ENCODE assay signal across 30 cellular contexts in genomic region chr10:100984670-100985177, GRCh38. TPM values are rescaled to one million over a fixed set of nuclear protein-coding genes. Genes with fewer than 3 reads are reported as not detected.
A peak's percentile ranks its signal among the peaks of the same experiment; 100 is the strongest.
DNase-seq lines count a peak whose midpoint lies in the region; ATAC-seq, FAIRE-seq and TF ChIP-seq lines count a peak whose summit lies in the region.
"Had no signal": no experiment of that assay in that cellular context is flagged by ENCODE, and none has a peak within 500 bp of the region (broad histone marks: within the 10 kb centered on the region; RNA-seq: fewer than 3 reads in every experiment).

No MANE protein-coding gene starts in this region.

- no peaks in the 10 kb centered on the region for H3K27me3 Mint-ChIP-seq in activated naive CD8-positive, alpha-beta T cell treated with anti-CD3 and anti-CD28 coated beads, Interleukin-2, amount 10 ng/mL, durations not matched to agents 7 days and 5 days
- H3K27me3 Mint-ChIP-seq in activated naive CD8-positive, alpha-beta T cell treated with anti-CD3 and anti-CD28 coated beads, Interleukin-2, amount 50 U/mL, for 24 hours = no peaks in the 10 kb centered on the region
- H3K27me3 Mint-ChIP-seq in chondrocyte (ENCODE audit: low read depth) (no peaks in the 10 kb centered on the region), nephron (ENCODE audit: low read depth) (no peaks in the 10 kb centered on the region)
- no peaks in the 10 kb centered on the region for H3K27me3 Mint-ChIP-seq in activated T-helper 1 cell treated with anti-CD3 and anti-CD28 coated beads, Interleukin-12 subunit alpha, Interleukin-12 subunit beta, Interleukin-2, Interleukin-4 antibody, amounts not matched to agents 30 ng/mL and 10 ng/mL and 1 ng/mL, durations not matched to agents 14 hours and 24 hours and 36 hours (ENCODE audit: insufficient read depth)
- H3K27me3 Mint-ChIP-seq: type B pancreatic cell had no signal

- FAIRE-seq in kidney (lab: Jason Lieb, UNC) = no peak
- FAIRE-seq: colon, GM19239, K562, small intestine had no signal

- peaks cover 6% of the 10 kb centered on the region for H3K36me3 Mint-ChIP-seq in activated naive CD8-positive, alpha-beta T cell treated with anti-CD3 and anti-CD28 coated beads, Interleukin-2, amount 10 ng/mL, durations not matched to agents 7 days and 5 days
- H3K36me3 Mint-ChIP-seq in activated naive CD8-positive, alpha-beta T cell treated with anti-CD3 and anti-CD28 coated beads, Interleukin-2, amount 50 U/mL, for 24 hours (ENCODE audit: low read depth) = peaks cover 18% of the 10 kb centered on the region
- H3K36me3 Mint-ChIP-seq in chondrocyte (ENCODE audit: low read depth) (peaks cover 4% of the 10 kb centered on the region), nephron (ENCODE audit: low read depth) (peaks cover 31% of the 10 kb centered on the region)
- peaks cover 27% of the 10 kb centered on the region for H3K36me3 Mint-ChIP-seq in activated T-helper 1 cell treated with anti-CD3 and anti-CD28 coated beads, Interleukin-12 subunit alpha, Interleukin-12 subunit beta, Interleukin-2, Interleukin-4 antibody, amounts not matched to agents 30 ng/mL and 10 ng/mL and 1 ng/mL, durations not matched to agents 14 hours and 24 hours and 36 hours (ENCODE audit: low read depth)

- H3K4me1 ChIP-seq in suprapubic skin = peaks cover 35% of the 10 kb centered on the region
- peaks cover 20 to 21% of the 10 kb centered on the region in 2 donors for H3K4me1 ChIP-seq in kidney (ENCODE audit: control insufficient read depth in 1 of 2, insufficient read depth in 1 of 2, low read depth in 1 of 2, low read length in 2 of 2)

- WGBS in suprapubic skin = 67% methylated on average over 2 of the region's 2 CpGs

- H3K36me3 ChIP-seq in suprapubic skin (peaks cover 41% of the 10 kb centered on the region), kidney (ENCODE audit: control insufficient read depth in 1 of 2, insufficient read depth in 2 of 2, low read length in 2 of 2) (peaks cover 9 to 26% of the 10 kb centered on the region in 2 donors)

- H3K27ac ChIP-seq in suprapubic skin (no peak overlapping the region), kidney (ENCODE audit: low read depth in 2 of 2, low read length in 2 of 2) (no peak overlapping the region)
- H3K27ac ChIP-seq: epithelial cell of prostate had no signal

- no peak overlapping the region for H3K9ac ChIP-seq in kidney (ENCODE audit: low read length in 2 of 2)

- H3K4me1 Mint-ChIP-seq in activated naive CD8-positive, alpha-beta T cell treated with anti-CD3 and anti-CD28 coated beads, Interleukin-2, amount 10 ng/mL, durations not matched to agents 7 days and 5 days = peaks cover 12% of the 10 kb centered on the region
- peaks cover 35% of the 10 kb centered on the region for H3K4me1 Mint-ChIP-seq in activated naive CD8-positive, alpha-beta T cell treated with anti-CD3 and anti-CD28 coated beads, Interleukin-2, amount 50 U/mL, for 24 hours
- peaks cover 27% of the 10 kb centered on the region for H3K4me1 Mint-ChIP-seq in chondrocyte (ENCODE audit: low read depth)
- peaks cover 10% of the 10 kb centered on the region for H3K4me1 Mint-ChIP-seq in nephron
- H3K4me1 Mint-ChIP-seq in activated T-helper 1 cell treated with anti-CD3 and anti-CD28 coated beads, Interleukin-12 subunit alpha, Interleukin-12 subunit beta, Interleukin-2, Interleukin-4 antibody, amounts not matched to agents 30 ng/mL and 10 ng/mL and 1 ng/mL, durations not matched to agents 14 hours and 24 hours and 36 hours (ENCODE audit: low read depth) = peaks cover 15% of the 10 kb centered on the region

- peak; percentile 10 for DNase-seq in activated naive CD8-positive, alpha-beta T cell treated with anti-CD3 and anti-CD28 coated beads, Interleukin-2, amount 10 ng/mL, durations not matched to agents 7 days and 5 days
- no peak for DNase-seq in activated naive CD8-positive, alpha-beta T cell treated with anti-CD3 and anti-CD28 coated beads, Interleukin-2, amount 50 U/mL, for 24 hours
- DNase-seq in chondrocyte (ENCODE audit: low spot score) (peak; percentile 54), suprapubic skin (ENCODE audit: low spot score in 2 of 2) (peak; percentile 36 to 53), kidney (no peak)
- no peak for DNase-seq in activated T-helper 1 cell treated with anti-CD3 and anti-CD28 coated beads, Interleukin-12 subunit alpha, Interleukin-12 subunit beta, Interleukin-2, Interleukin-4 antibody, amounts not matched to agents 30 ng/mL and 10 ng/mL and 1 ng/mL, durations not matched to agents 14 hours and 24 hours and 36 hours (ENCODE audit: low spot score)
- DNase-seq: ACHN; activated CD4-positive, alpha-beta T cell treated with anti-CD3 and anti-CD28 coated beads, Interleukin-2, amount 50 U/mL, for 4 hours; activated gamma-delta T cell treated with Interleukin-2 at 50 U/mL for 16 hours; BE2C; DMS53; effector CD8-positive, alpha-beta T cell; glutamatergic neuron; H7; NCI-H1417; NCI-H2029 treated with DMSO at 0.1 percent for 48 hours; NCI-H2227 treated with DMSO at 0.1 percent for 48 hours; small intestine; stimulated activated CD4-positive, alpha-beta T cell treated with anti-CD3 and anti-CD28 coated beads, Interleukin-1b, Interleukin-23, amount 100 ng/mL, for 48 hours; stimulated activated CD8-positive, alpha-beta memory T cell treated with anti-CD3 and anti-CD28 coated beads, Interleukin-4, amount 100 ng/mL, for 48 hours; SW 1271; T-helper 9 cell had no signal

- H3K4me3 ChIP-seq in suprapubic skin (no peak overlapping the region), kidney (ENCODE audit: low read length in 2 of 2) (no peak overlapping the region)
- H3K4me3 ChIP-seq: K562 had no signal

- no peak overlapping the region for H3K4me3 Mint-ChIP-seq in activated naive CD8-positive, alpha-beta T cell treated with anti-CD3 and anti-CD28 coated beads, Interleukin-2, amount 10 ng/mL, durations not matched to agents 7 days and 5 days
- no peak overlapping the region for H3K4me3 Mint-ChIP-seq in activated naive CD8-positive, alpha-beta T cell treated with anti-CD3 and anti-CD28 coated beads, Interleukin-2, amount 50 U/mL, for 24 hours
- H3K4me3 Mint-ChIP-seq in chondrocyte (ENCODE audit: unreplicated experiment) (no peak overlapping the region), nephron (peak overlapping the region; percentile 91 to 94 (median 93))
- no peak overlapping the region for H3K4me3 Mint-ChIP-seq in activated T-helper 1 cell treated with anti-CD3 and anti-CD28 coated beads, Interleukin-12 subunit alpha, Interleukin-12 subunit beta, Interleukin-2, Interleukin-4 antibody, amounts not matched to agents 30 ng/mL and 10 ng/mL and 1 ng/mL, durations not matched to agents 14 hours and 24 hours and 36 hours

- POLR2A ChIA-PET in activated naive CD8-positive, alpha-beta T cell treated with anti-CD3 and anti-CD28 coated beads, Interleukin-2, amount 10 ng/mL, durations not matched to agents 7 days and 5 days (lab: Charles Lee) = interaction anchor here (5.1 kb wide), 1 partner anchor 13 kb away, joined by 36 read pairs; the partner anchor contains the start of gene LZTS2

- H3K9me3 Mint-ChIP-seq in activated naive CD8-positive, alpha-beta T cell treated with anti-CD3 and anti-CD28 coated beads, Interleukin-2, amount 10 ng/mL, durations not matched to agents 7 days and 5 days = no peaks in the 10 kb centered on the region
- no peaks in the 10 kb centered on the region for H3K9me3 Mint-ChIP-seq in activated naive CD8-positive, alpha-beta T cell treated with anti-CD3 and anti-CD28 coated beads, Interleukin-2, amount 50 U/mL, for 24 hours
- no peaks in the 10 kb centered on the region for H3K9me3 Mint-ChIP-seq in chondrocyte (ENCODE audit: low read depth)
- no peaks in the 10 kb centered on the region for H3K9me3 Mint-ChIP-seq in nephron
- no peaks in the 10 kb centered on the region for H3K9me3 Mint-ChIP-seq in activated T-helper 1 cell treated with anti-CD3 and anti-CD28 coated beads, Interleukin-12 subunit alpha, Interleukin-12 subunit beta, Interleukin-2, Interleukin-4 antibody, amounts not matched to agents 30 ng/mL and 10 ng/mL and 1 ng/mL, durations not matched to agents 14 hours and 24 hours and 36 hours
- H3K9me3 Mint-ChIP-seq: type B pancreatic cell had no signal

- no peak for TF ChIP-seq POLR2A in suprapubic skin (IDR thresholded peaks at IDR 0.05)

- TF ChIP-seq EP300 in suprapubic skin (IDR thresholded peaks at IDR 0.05) = no peak

- no peak for ATAC-seq in activated naive CD8-positive, alpha-beta T cell treated with anti-CD3 and anti-CD28 coated beads, Interleukin-2, amount 10 ng/mL, durations not matched to agents 7 days and 5 days (ENCODE audit: low read depth)
- ATAC-seq in activated naive CD8-positive, alpha-beta T cell treated with anti-CD3 and anti-CD28 coated beads, Interleukin-2, amount 50 U/mL, for 24 hours = no peak
- ATAC-seq in HG03571 (IDR thresholded peaks at IDR 0.05; ENCODE audit: unreplicated experiment) = no peak

- no peak overlapping the region for H3K27ac Mint-ChIP-seq in activated naive CD8-positive, alpha-beta T cell treated with anti-CD3 and anti-CD28 coated beads, Interleukin-2, amount 10 ng/mL, durations not matched to agents 7 days and 5 days
- no peak overlapping the region for H3K27ac Mint-ChIP-seq in activated naive CD8-positive, alpha-beta T cell treated with anti-CD3 and anti-CD28 coated beads, Interleukin-2, amount 50 U/mL, for 24 hours
- H3K27ac Mint-ChIP-seq in chondrocyte (ENCODE audit: unreplicated experiment) = no peak overlapping the region
- H3K27ac Mint-ChIP-seq in nephron = peak overlapping the region in 1 of 3 experiments; percentile 72
- no peak overlapping the region for H3K27ac Mint-ChIP-seq in activated T-helper 1 cell treated with anti-CD3 and anti-CD28 coated beads, Interleukin-12 subunit alpha, Interleukin-12 subunit beta, Interleukin-2, Interleukin-4 antibody, amounts not matched to agents 30 ng/mL and 10 ng/mL and 1 ng/mL, durations not matched to agents 14 hours and 24 hours and 36 hours

- no peaks in the 10 kb centered on the region for H3K27me3 ChIP-seq in suprapubic skin
- H3K27me3 ChIP-seq: BE2C had no signal

- H3K9me3 ChIP-seq in suprapubic skin (no peaks in the 10 kb centered on the region), kidney (ENCODE audit: control insufficient read depth in 1 of 2, low read length in 2 of 2) (no peaks in the 10 kb centered on the region)
- H3K9me3 ChIP-seq: BE2C had no signal

- no peak for TF ChIP-seq CTCF in chondrocyte (IDR thresholded peaks at IDR 0.05)
- no peak for TF ChIP-seq CTCF in nephron (IDR thresholded peaks at IDR 0.05; ENCODE audit: unreplicated experiment in 3 of 3)
- TF ChIP-seq CTCF in suprapubic skin (IDR thresholded peaks at IDR 0.05) = no peak
- no peak for TF ChIP-seq CTCF in kidney (IDR thresholded peaks at IDR 0.05; ENCODE audit: borderline replicate concordance, extremely low read depth, insufficient read depth)

- intact Hi-C loops in kidney (cut with DNase I) = no loop called here
- intact Hi-C loops in activated T-helper 1 cell treated with anti-CD3 and anti-CD28 coated beads, Interleukin-12 subunit alpha, Interleukin-12 subunit beta, Interleukin-2, Interleukin-4 antibody, amounts not matched to agents 30 ng/mL and 10 ng/mL and 1 ng/mL, durations not matched to agents 14 hours and 24 hours and 36 hours (cut with micrococcal nuclease) = no loop called here

RNA-seq across cellular contexts. Expression of gene MRPL43, which starts 2.6 kb away (rescaled TPM):
- total RNA-seq in activated naive CD8-positive, alpha-beta T cell treated with anti-CD3 and anti-CD28 coated beads, Interleukin-2, amount 10 ng/mL, durations not matched to agents 7 days and 5 days = 10 to 100 TPM; 55.1 to 57.1 TPM
- total RNA-seq in chondrocyte (54.0 to 74.1 TPM (median 57.3 TPM) in 3 replicates), suprapubic skin (10 to 100 TPM; 54.2 to 89.1 (median 62.7) TPM), kidney (81.5 TPM)
- polyA plus RNA-seq in kidney (ENCODE audit: insufficient read depth, low read depth, low replicate concordance) = 157 TPM
- total RNA-seq in activated T-helper 1 cell treated with anti-CD3 and anti-CD28 coated beads, Interleukin-12 subunit alpha, Interleukin-12 subunit beta, Interleukin-2, Interleukin-4 antibody, amounts not matched to agents 30 ng/mL and 10 ng/mL and 1 ng/mL, durations not matched to agents 14 hours and 24 hours and 36 hours = 61.5 and 63.2 TPM in 2 replicates

RNA-seq across cellular contexts. Expression of gene TWNK, which starts 2.6 kb away (rescaled TPM):
- 10 to 100 TPM; 10.8 to 11.0 TPM for total RNA-seq in activated naive CD8-positive, alpha-beta T cell treated with anti-CD3 and anti-CD28 coated beads, Interleukin-2, amount 10 ng/mL, durations not matched to agents 7 days and 5 days
- total RNA-seq in chondrocyte = 4.8 to 6.6 TPM (median 5.4 TPM) in 3 replicates
- total RNA-seq in suprapubic skin = 1 to 10 TPM; 7.6 to 9.0 (median 8.1) TPM
- total RNA-seq in kidney = 8.9 TPM
- polyA plus RNA-seq in kidney (ENCODE audit: insufficient read depth, low read depth, low replicate concordance) = 3.8 TPM
- total RNA-seq in activated T-helper 1 cell treated with anti-CD3 and anti-CD28 coated beads, Interleukin-12 subunit alpha, Interleukin-12 subunit beta, Interleukin-2, Interleukin-4 antibody, amounts not matched to agents 30 ng/mL and 10 ng/mL and 1 ng/mL, durations not matched to agents 14 hours and 24 hours and 36 hours = 41.1 and 42.3 TPM in 2 replicates

RNA-seq across cellular contexts. Expression of gene LZTS2, which starts 14.9 kb away (rescaled TPM):
- total RNA-seq in activated naive CD8-positive, alpha-beta T cell treated with anti-CD3 and anti-CD28 coated beads, Interleukin-2, amount 10 ng/mL, durations not matched to agents 7 days and 5 days = 10 to 100 TPM; 22.0 to 22.4 TPM
- total RNA-seq in chondrocyte (58.9 to 80.7 TPM (median 79.4 TPM) in 3 replicates), suprapubic skin (10 to 100 TPM; 51.9 to 88.8 (median 61.2) TPM), kidney (54.7 TPM)
- polyA plus RNA-seq in kidney (ENCODE audit: insufficient read depth, low read depth, low replicate concordance) = 47.3 TPM
- total RNA-seq in activated T-helper 1 cell treated with anti-CD3 and anti-CD28 coated beads, Interleukin-12 subunit alpha, Interleukin-12 subunit beta, Interleukin-2, Interleukin-4 antibody, amounts not matched to agents 30 ng/mL and 10 ng/mL and 1 ng/mL, durations not matched to agents 14 hours and 24 hours and 36 hours = 22.3 TPM in 2 replicates

RNA-seq across cellular contexts. Expression of gene SEMA4G, which starts 15.4 kb away (rescaled TPM):
- 1 to 10 TPM in 1 of 2 experiments, under 1 TPM in 1; 0.54 to 1.2 TPM for total RNA-seq in activated naive CD8-positive, alpha-beta T cell treated with anti-CD3 and anti-CD28 coated beads, Interleukin-2, amount 10 ng/mL, durations not matched to agents 7 days and 5 days
- total RNA-seq in chondrocyte (4.8 to 8.0 TPM (median 7.9 TPM) in 3 replicates), suprapubic skin (10 to 100 TPM; 19.2 to 36.3 (median 30.1) TPM), kidney (6.1 TPM)
- 23.5 TPM for polyA plus RNA-seq in kidney (ENCODE audit: insufficient read depth, low read depth, low replicate concordance)
- total RNA-seq in activated T-helper 1 cell treated with anti-CD3 and anti-CD28 coated beads, Interleukin-12 subunit alpha, Interleukin-12 subunit beta, Interleukin-2, Interleukin-4 antibody, amounts not matched to agents 30 ng/mL and 10 ng/mL and 1 ng/mL, durations not matched to agents 14 hours and 24 hours and 36 hours = 0.31 and 0.83 TPM in 2 replicates
- total RNA-seq: MCF 10A had no signal

RNA-seq across cellular contexts. Expression of gene PDZD7, which starts 46.2 kb away (rescaled TPM):
- 1 to 10 TPM; 1.1 to 1.4 TPM for total RNA-seq in activated naive CD8-positive, alpha-beta T cell treated with anti-CD3 and anti-CD28 coated beads, Interleukin-2, amount 10 ng/mL, durations not matched to agents 7 days and 5 days
- total RNA-seq in chondrocyte (1.4 to 1.8 TPM (median 1.7 TPM) in 3 replicates), suprapubic skin (1 to 10 TPM; 1.2 to 6.0 (median 1.8) TPM), kidney (1.6 TPM)
- polyA plus RNA-seq in kidney (ENCODE audit: insufficient read depth, low read depth, low replicate concordance) = 1.9 TPM
- 0.47 and 0.54 TPM in 2 replicates for total RNA-seq in activated T-helper 1 cell treated with anti-CD3 and anti-CD28 coated beads, Interleukin-12 subunit alpha, Interleukin-12 subunit beta, Interleukin-2, Interleukin-4 antibody, amounts not matched to agents 30 ng/mL and 10 ng/mL and 1 ng/mL, durations not matched to agents 14 hours and 24 hours and 36 hours

Comparison
In these comparisons a context has a peak if more than half of its experiments do, and no peak if none do; other contexts are left out.
1. DNase-seq: peak in activated naive CD8-positive, alpha-beta T cell treated with anti-CD3 and anti-CD28 coated beads, Interleukin-2, amount 10 ng/mL, durations not matched to agents 7 days and 5 days (single experiment), chondrocyte (single experiment) and suprapubic skin (2 of 2); none in activated naive CD8-positive, alpha-beta T cell treated with anti-CD3 and anti-CD28 coated beads, Interleukin-2, amount 50 U/mL, for 24 hours (single experiment), kidney (single experiment) and activated T-helper 1 cell treated with anti-CD3 and anti-CD28 coated beads, Interleukin-12 subunit alpha, Interleukin-12 subunit beta, Interleukin-2, Interleukin-4 antibody, amounts not matched to agents 30 ng/mL and 10 ng/mL and 1 ng/mL, durations not matched to agents 14 hours and 24 hours and 36 hours (single experiment).
2. H3K4me3 Mint-ChIP-seq: peak in nephron (3 of 3); none in activated naive CD8-positive, alpha-beta T cell treated with anti-CD3 and anti-CD28 coated beads, Interleukin-2, amount 10 ng/mL, durations not matched to agents 7 days and 5 days (single experiment), activated naive CD8-positive, alpha-beta T cell treated with anti-CD3 and anti-CD28 coated beads, Interleukin-2, amount 50 U/mL, for 24 hours (single experiment), chondrocyte (single experiment) and activated T-helper 1 cell treated with anti-CD3 and anti-CD28 coated beads, Interleukin-12 subunit alpha, Interleukin-12 subunit beta, Interleukin-2, Interleukin-4 antibody, amounts not matched to agents 30 ng/mL and 10 ng/mL and 1 ng/mL, durations not matched to agents 14 hours and 24 hours and 36 hours (single experiment).